ENCODE assay signal across 27 cellular contexts in genomic region chr13:102460806-102461205, GRCh38. TPM values are rescaled to one million over a fixed set of nuclear protein-coding genes. Genes with fewer than 3 reads are reported as not detected.
"Had no signal": no experiment of that assay in that cellular context is flagged by ENCODE, and none has a peak within 500 bp of the region (broad histone marks: within the 10 kb centered on the region; RNA-seq: fewer than 3 reads in every experiment).

No MANE protein-coding gene starts in this region.

- H3K79me2 ChIP-seq: parathyroid adenoma had no signal

- H3K27ac ChIP-seq: coronary artery, esophagus muscularis mucosa, gastrocnemius medialis, parathyroid adenoma, skin epidermis, stomach, suprapubic skin, transverse colon, vagina, VCaP had no signal

- H3K4me1 ChIP-seq: esophagus muscularis mucosa, gastrocnemius medialis, parathyroid adenoma, stomach, suprapubic skin, transverse colon, vagina had no signal

- H3K4me1 Mint-ChIP-seq: nephron progenitor cell had no signal

- H3K9me3 Mint-ChIP-seq: activated CD4-positive, alpha-beta memory T cell treated with anti-CD3 and anti-CD28 coated beads, Interleukin-2, amount 10 ng/mL, durations not matched to agents 7 days and 5 days; activated CD4-positive, alpha-beta T cell treated with anti-CD3 and anti-CD28 coated beads, Interleukin-2, amount 10 ng/mL, durations not matched to agents 24 days and 14 days; activated naive CD4-positive, alpha-beta T cell treated with anti-CD3 and anti-CD28 coated beads for 36 hours; activated naive CD8-positive, alpha-beta T cell treated with anti-CD3 and anti-CD28 coated beads, Interleukin-2, amount 10 ng/mL, durations not matched to agents 7 days and 5 days; activated T-cell treated with anti-CD3 and anti-CD28 coated beads, Interleukin-2, amount 50 U/mL, for 72 hours; nephron progenitor cell; stimulated activated effector memory CD8-positive, alpha-beta T cell treated with anti-CD3 and anti-CD28 coated beads, Interleukin-12 subunit alpha, Interleukin-12 subunit beta, amount 100 ng/mL, for 72 hours had no signal

- H3K27ac Mint-ChIP-seq: activated CD4-positive, alpha-beta memory T cell treated with anti-CD3 and anti-CD28 coated beads, Interleukin-2, amount 10 ng/mL, durations not matched to agents 7 days and 5 days; activated CD4-positive, alpha-beta T cell treated with anti-CD3 and anti-CD28 coated beads, Interleukin-2, amount 10 ng/mL, durations not matched to agents 24 days and 14 days; activated naive CD4-positive, alpha-beta T cell treated with anti-CD3 and anti-CD28 coated beads for 36 hours; activated naive CD8-positive, alpha-beta T cell treated with anti-CD3 and anti-CD28 coated beads, Interleukin-2, amount 10 ng/mL, durations not matched to agents 7 days and 5 days; activated T-cell treated with anti-CD3 and anti-CD28 coated beads, Interleukin-2, amount 50 U/mL, for 72 hours; memory B cell; nephron progenitor cell; stimulated activated effector memory CD8-positive, alpha-beta T cell treated with anti-CD3 and anti-CD28 coated beads, Interleukin-12 subunit alpha, Interleukin-12 subunit beta, amount 100 ng/mL, for 72 hours had no signal

- ATAC-seq: activated CD4-positive, CD25-positive, alpha-beta regulatory T cell treated with anti-CD3 and anti-CD28 coated beads, Interleukin-2, amount 50 U/mL, for 24 hours; activated T-cell treated with anti-CD3 and anti-CD28 coated beads, Interleukin-2, amount 50 U/mL, for 72 hours; gastrocnemius medialis; left cardiac atrium; right cardiac atrium; stimulated activated effector memory CD8-positive, alpha-beta T cell treated with anti-CD3 and anti-CD28 coated beads, Interleukin-12 subunit alpha, Interleukin-12 subunit beta, amount 100 ng/mL, for 72 hours had no signal

- H3K9ac ChIP-seq: parathyroid adenoma had no signal

- H3K27me3 ChIP-seq: esophagus muscularis mucosa, gastrocnemius medialis, stomach, suprapubic skin, transverse colon, vagina had no signal

- H3K9me3 ChIP-seq: esophagus muscularis mucosa, gastrocnemius medialis, stomach, suprapubic skin, transverse colon, vagina had no signal

- H3K36me3 Mint-ChIP-seq: activated naive CD8-positive, alpha-beta T cell treated with anti-CD3 and anti-CD28 coated beads, Interleukin-2, amount 10 ng/mL, durations not matched to agents 7 days and 5 days; memory B cell; stimulated activated effector memory CD8-positive, alpha-beta T cell treated with anti-CD3 and anti-CD28 coated beads, Interleukin-12 subunit alpha, Interleukin-12 subunit beta, amount 100 ng/mL, for 72 hours had no signal

- DNase-seq: activated CD4-positive, alpha-beta memory T cell treated with anti-CD3 and anti-CD28 coated beads, Interleukin-2, amount 10 ng/mL, durations not matched to agents 7 days and 5 days; activated CD4-positive, alpha-beta T cell treated with anti-CD3 and anti-CD28 coated beads, Interleukin-2, amount 10 ng/mL, durations not matched to agents 24 days and 14 days; activated effector memory CD4-positive, alpha-beta T cell treated with Interleukin-2 at 50 U/mL for 16 hours; activated naive CD4-positive, alpha-beta T cell treated with anti-CD3 and anti-CD28 coated beads for 36 hours; activated naive CD8-positive, alpha-beta T cell treated with anti-CD3 and anti-CD28 coated beads, Interleukin-2, amount 10 ng/mL, durations not matched to agents 7 days and 5 days; activated T-cell treated with anti-CD3 and anti-CD28 coated beads, Interleukin-2, amount 50 U/mL, for 72 hours; amniotic stem cell; gastrocnemius medialis; hippocampal formation; left cardiac atrium; nephron progenitor cell; right cardiac atrium; stimulated activated CD4-positive, alpha-beta T cell treated with anti-CD3 and anti-CD28 coated beads, Interleukin-2, amount 100 ng/mL, for 24 hours; stomach; transverse colon had no signal

- H3K4me3 ChIP-seq: coronary artery, esophagus muscularis mucosa, gastrocnemius medialis, skin epidermis, stomach, suprapubic skin, transverse colon, vagina had no signal

- H3K36me3 ChIP-seq: esophagus muscularis mucosa, gastrocnemius medialis, stomach, suprapubic skin, transverse colon, vagina had no signal

- H2AFZ ChIP-seq: parathyroid adenoma had no signal

- H3K4me3 Mint-ChIP-seq: activated CD4-positive, alpha-beta memory T cell treated with anti-CD3 and anti-CD28 coated beads, Interleukin-2, amount 10 ng/mL, durations not matched to agents 7 days and 5 days; activated CD4-positive, alpha-beta T cell treated with anti-CD3 and anti-CD28 coated beads, Interleukin-2, amount 10 ng/mL, durations not matched to agents 24 days and 14 days; activated naive CD4-positive, alpha-beta T cell treated with anti-CD3 and anti-CD28 coated beads for 36 hours; activated naive CD8-positive, alpha-beta T cell treated with anti-CD3 and anti-CD28 coated beads, Interleukin-2, amount 10 ng/mL, durations not matched to agents 7 days and 5 days; activated T-cell treated with anti-CD3 and anti-CD28 coated beads, Interleukin-2, amount 50 U/mL, for 72 hours; memory B cell; nephron progenitor cell; stimulated activated effector memory CD8-positive, alpha-beta T cell treated with anti-CD3 and anti-CD28 coated beads, Interleukin-12 subunit alpha, Interleukin-12 subunit beta, amount 100 ng/mL, for 72 hours had no signal

RNA-seq across cellular contexts. Expression of gene FGF14, which starts 59.0 kb away (rescaled TPM):
- total RNA-seq: activated CD4-positive, alpha-beta memory T cell treated with anti-CD3 and anti-CD28 coated beads, Interleukin-2, amount 10 ng/mL, durations not matched to agents 7 days and 5 days; activated CD4-positive, alpha-beta T cell treated with anti-CD3 and anti-CD28 coated beads, Interleukin-2, amount 10 ng/mL, durations not matched to agents 24 days and 14 days; activated naive CD4-positive, alpha-beta T cell treated with anti-CD3 and anti-CD28 coated beads for 36 hours; bronchial epithelial cell; pulmonary artery endothelial cell had no signal
